ENCODE assay signal across 9 cellular contexts in genomic region chr1:66732407-66733166, GRCh38. TPM values are rescaled to one million over a fixed set of nuclear protein-coding genes. Genes with fewer than 3 reads are reported as not detected.
DNase-seq lines count a peak whose midpoint lies in the region; ATAC-seq, FAIRE-seq and TF ChIP-seq lines count a peak whose summit lies in the region.
"Had no signal": no experiment of that assay in that cellular context is flagged by ENCODE, and none has a peak within 500 bp of the region (broad histone marks: within the 10 kb centered on the region; RNA-seq: fewer than 3 reads in every experiment).

No MANE protein-coding gene starts in this region.

- H3K9me3 Mint-ChIP-seq in CD4-positive, alpha-beta memory T cell: peaks cover 0 to 2% (median 0%) of the 10 kb centered on the region in 8 donors

- H3K27ac Mint-ChIP-seq in CD4-positive, alpha-beta memory T cell: no peak overlapping the region

- H3F3A ChIP-seq in GM23248 (ENCODE audit: insufficient read depth): peaks cover 18% of the 10 kb centered on the region

- H3K9me3 ChIP-seq in GM23248 (ENCODE audit: low read depth) (no peaks in the 10 kb centered on the region), HepG2 (ENCODE audit: low read length) (no peaks in the 10 kb centered on the region)
- no peaks in the 10 kb centered on the region for H3K9me3 ChIP-seq in CD4-positive, alpha-beta memory T cell (ENCODE audit: control insufficient read depth in 1 of 2, low read length in 2 of 2)

- H3K4me2 ChIP-seq in GM23248 (ENCODE audit: unreplicated experiment) (peak overlapping the region; percentile 69), HepG2 (ENCODE audit: low read depth, low read length) (no peak overlapping the region)

- peaks cover 8 to 14% (median 10%) of the 10 kb centered on the region in 4 donors for H3K4me1 Mint-ChIP-seq in CD4-positive, alpha-beta memory T cell

- in situ Hi-C loops in GM23248 (cut with MboI) (loop anchor here (25.0 kb wide), 1 partner anchor 770 kb away; no protein-coding TSS in a partner anchor), HepG2 (cut with HindIII; ENCODE audit: extremely low pct_ligation_motif_present, low pct_unique_long_range_greater_than_20kb) (loop anchor here (25.0 kb wide), 1 partner anchor 770 kb away; no protein-coding TSS in a partner anchor), GM13977 (cut with MboI; ENCODE audit: low pct_unique_long_range_greater_than_20kb, low sequenced_read_pairs, unreplicated experiment) (no loop called here)

- H3K4me1 ChIP-seq in GM23248 (ENCODE audit: insufficient read depth) (peaks cover 34% of the 10 kb centered on the region), HepG2 (ENCODE audit: insufficient read depth, low read length) (no peaks in the 10 kb centered on the region)
- no peaks in the 10 kb centered on the region for H3K4me1 ChIP-seq in CD4-positive, alpha-beta memory T cell (ENCODE audit: insufficient read depth, low read length)

- H3K9ac ChIP-seq in GM23248 (no peak overlapping the region), HepG2 (ENCODE audit: insufficient read depth, low read depth, low read length) (no peak overlapping the region)

- TF ChIP-seq POLR2A in GM12892 (IDR thresholded peaks at IDR 0.05; ENCODE audit: low read depth, low read length) (no peak), HepG2 (IDR thresholded peaks at IDR 0.05; ENCODE audit: insufficient read depth in 1 of 2, low read depth in 2 of 2, low read length in 2 of 2) (no peak)

- H3K36me3 ChIP-seq in GM23248 (ENCODE audit: low read depth) (no peaks in the 10 kb centered on the region), HepG2 (replicated peaks in 1 of 2; ENCODE audit: control insufficient read depth in 1 of 2, insufficient read depth in 2 of 2, low read length in 2 of 2) (no peaks in the 10 kb centered on the region)
- H3K36me3 ChIP-seq in CD4-positive, alpha-beta memory T cell (ENCODE audit: insufficient read depth, low read length): no peaks in the 10 kb centered on the region

- TF ChIP-seq CTCF in HepG2 (CRISPR knock-in tag; IDR thresholded peaks at IDR 0.05) (no peak), GM13977 (IDR thresholded peaks at IDR 0.05; ENCODE audit: extremely low read depth, insufficient read depth, missing control alignments) (no peak)

- no peak for TF ChIP-seq RAD21 in HepG2 (CRISPR knock-in tag; IDR thresholded peaks at IDR 0.05)

- FAIRE-seq in GM12892 (lab: Jason Lieb, UNC) (peak; percentile 85), HepG2 (lab: Jason Lieb, UNC) (no peak)

- H3K36me3 Mint-ChIP-seq in CD4-positive, alpha-beta memory T cell: no peaks in the 10 kb centered on the region

- H3K27me3 ChIP-seq in GM23248 (replicated peaks; ENCODE audit: insufficient read depth): no peaks in the 10 kb centered on the region
- H3K27me3 ChIP-seq in HepG2 (ENCODE audit: control insufficient read depth in 1 of 2, insufficient read depth in 2 of 2, low read length in 2 of 2): no peaks in the 10 kb centered on the region
- no peaks in the 10 kb centered on the region for H3K27me3 ChIP-seq in CD4-positive, alpha-beta memory T cell (ENCODE audit: insufficient read depth, low read length)

- POLR2A ChIA-PET in HepG2 (lab: Yijun Ruan, JAX): no interaction called here
- POLR2A ChIA-PET in CD4-positive, alpha-beta memory T cell (lab: Charles Lee; ENCODE audit: partially characterized antibody): no interaction called here

- no peak overlapping the region for H3K4me3 Mint-ChIP-seq in CD4-positive, alpha-beta memory T cell

- no peaks in the 10 kb centered on the region for H4K20me1 ChIP-seq in GM23248 (ENCODE audit: insufficient read depth)
- H4K20me1 ChIP-seq in HepG2 (ENCODE audit: insufficient read depth, low read length): no peaks in the 10 kb centered on the region; the same call in 1 of the 2 replicates

- CTCF ChIA-PET in HepG2 (lab: Yijun Ruan, JAX; ENCODE audit: low intra/inter-chr PET ratio, low total read pairs): no interaction called here
- CTCF ChIA-PET in CD4-positive, alpha-beta memory T cell (lab: Charles Lee; ENCODE audit: partially characterized antibody): interaction anchor here (1.1 kb wide), 1 partner anchor 9 kb away, joined by 3 read pairs; no protein-coding TSS in a partner anchor

- DNase-seq in GM12892 (ENCODE audit: insufficient read length): no peak
- peak; percentile 52 for DNase-seq in GM23248
- DNase-seq in NOMO-1 treated with DMSO at 0.1 percent for 48 hours (lab: John Stamatoyannopoulos, UW; ENCODE audit: unreplicated experiment): peak; percentile 96
- no peak for DNase-seq in HepG2 (ENCODE audit: low spot score)
- no peak for DNase-seq in hepatic stellate cell (ENCODE audit: low spot score)
- DNase-seq in CD4-positive, alpha-beta memory T cell: no peak
- DNase-seq in GM13977 (ENCODE audit: low spot score): no peak
- DNase-seq in epidermal melanocyte (ENCODE audit: insufficient read length, low spot score): no peak

- no peaks in the 10 kb centered on the region for H3K9me2 ChIP-seq in GM23248 (ENCODE audit: insufficient read depth)

- WGBS in GM23248 (ENCODE audit: low coverage in 1 of 2, low lambda C conversion rate in 2 of 2, missing lambda C conversion rate in 2 of 2), 2 experiments: 0% methylated on average over 1 of the region's 1 CpG
- 13% methylated on average over 1 of the region's 1 CpG for WGBS in HepG2 (ENCODE audit: low lambda C conversion rate)

- H3K27ac ChIP-seq in GM23248 (peak overlapping the region; percentile 17; the same call in 1 of the 2 replicates), HepG2 (ENCODE audit: extremely low read length, insufficient read depth, low read length) (no peak overlapping the region)
- H3K27ac ChIP-seq in CD4-positive, alpha-beta memory T cell (ENCODE audit: low read depth, low read length): no peak overlapping the region

- H2AFZ ChIP-seq in GM23248: no peak overlapping the region
- no peak overlapping the region for H2AFZ ChIP-seq in HepG2 (ENCODE audit: low read length)

- no peaks in the 10 kb centered on the region for H3K27me3 Mint-ChIP-seq in CD4-positive, alpha-beta memory T cell

- no TSS peak for BruUV-seq in HepG2 (replicated peaks; lab: Mats Ljungman, UMichigan)

- H3K4me3 ChIP-seq in GM23248 (no peak overlapping the region), HepG2 (replicated peaks in 1 of 3; ENCODE audit: insufficient read depth in 1 of 3, low read depth in 2 of 3, low read length in 3 of 3) (no peak overlapping the region)
- no peak overlapping the region for H3K4me3 ChIP-seq in CD4-positive, alpha-beta memory T cell (ENCODE audit: low read length in 2 of 2)

- no peak for ATAC-seq in HepG2

- intact Hi-C loops in HepG2 (cut with micrococcal nuclease; ENCODE audit: unreplicated experiment): loop anchor here (1.0 kb wide), 1 partner anchor 479 kb away; no protein-coding TSS in a partner anchor
- intact Hi-C loops in CD4-positive, alpha-beta memory T cell (cut with micrococcal nuclease): no loop called here

- no peak for TF ChIP-seq EP300 in HepG2 (IDR thresholded peaks at IDR 0.05; ENCODE audit: low read depth in 2 of 2, low read length in 2 of 2)
- no peak for TF ChIP-seq EP300 in HepG2 (CRISPR knock-in tag; IDR thresholded peaks at IDR 0.05; ENCODE audit: borderline replicate concordance)

- H3K79me2 ChIP-seq in GM23248 (ENCODE audit: insufficient read depth) (no peaks in the 10 kb centered on the region), HepG2 (ENCODE audit: insufficient read depth, low read length) (no peaks in the 10 kb centered on the region)

TF ChIP-seq in HepG2, 621 proteins besides CTCF, POLR2A, EP300 and RAD21:
- TF ChIP-seq PTBP1 (IDR thresholded peaks at IDR 0.05; ENCODE audit: low read depth, low read length, poor library complexity, severe bottlenecking) (no peak), MAFF (IDR thresholded peaks at IDR 0.05; ENCODE audit: low read depth, low read length) (peak; percentile 34; the same call in 1 of the 2 replicates), MAFK (conservative IDR thresholded peaks at IDR 0.05 in 1 of 2, IDR thresholded peaks at IDR 0.05 in 1 of 2; ENCODE audit: low read length in 2 of 2) (peak in 1 of 2 experiments; percentile 64; a peak in 2 of 4 replicates)
TF ChIP-seq in HepG2: peak in this region for 2.

RNA-seq across cellular contexts. Expression of gene DYNLT5, which starts 19.7 kb away (rescaled TPM):
- polyA plus RNA-seq in GM12892 (2012; ENCODE audit: missing spikeins): not detected
- 2.3 and 5.8 TPM in 2 replicates for total RNA-seq in GM23248 (2014; rRNA removed; shearing (Covaris generic))
- polyA plus RNA-seq in GM23248 (2016; fragmentation: Nextera tagmentation; extraction: Ambion mirVana) (1.7 and 3.0 TPM in 2 replicates), HepG2 (2011; rRNA removed) (not detected in 2 replicates)
- total RNA-seq in HepG2 (2016; rRNA removed; fragmentation: Illumina TruSeq; extraction: Trizol): not detected in 2 replicates
- not detected in 2 replicates for total RNA-seq in HepG2 (2016; cell fraction: cytosol; rRNA removed; fragmentation: Illumina TruSeq; extraction: Trizol; ENCODE audit: low read depth)
- not detected in 2 replicates for total RNA-seq in HepG2 (2016; cell fraction: insoluble cytoplasmic fraction; rRNA removed; fragmentation: Illumina TruSeq; extraction: Trizol)
- total RNA-seq in HepG2 (2016; cell fraction: membrane; rRNA removed; fragmentation: Illumina TruSeq; extraction: Trizol): not detected in 2 replicates
- not detected in 2 replicates for total RNA-seq in HepG2 (2016; cell fraction: nucleus; rRNA removed; fragmentation: Illumina TruSeq; extraction: Trizol)
- polyA plus RNA-seq in HepG2 (2011; cell fraction: cytosol; rRNA removed): not detected in 2 replicates
- polyA plus RNA-seq in HepG2 (2011; cell fraction: nucleus; rRNA removed): not detected in 2 replicates
- not detected in 2 replicates for polyA plus RNA-seq in HepG2 (2012)
- polyA plus RNA-seq in HepG2 (2016; cell fraction: cytosol; fragmentation: Illumina TruSeq; extraction: Trizol; ENCODE audit: low read depth): not detected in 2 replicates
- polyA plus RNA-seq in HepG2 (2016; cell fraction: insoluble cytoplasmic fraction; fragmentation: Illumina TruSeq; extraction: Trizol; ENCODE audit: low read depth): not detected in 2 replicates
- not detected in 2 replicates for polyA plus RNA-seq in HepG2 (2016; cell fraction: membrane; fragmentation: Illumina TruSeq; extraction: Trizol; ENCODE audit: low read depth)
- polyA plus RNA-seq in HepG2 (2016; cell fraction: nucleus; fragmentation: Illumina TruSeq; extraction: Trizol; ENCODE audit: insufficient read depth, low read depth): not detected in 2 replicates
- not detected in 2 replicates for polyA minus RNA-seq in HepG2 (2011; rRNA and poly(A)+ RNA removed; ENCODE audit: low replicate concordance)
- polyA minus RNA-seq in HepG2 (2011; cell fraction: cytosol; rRNA and poly(A)+ RNA removed): not detected in 2 replicates
- polyA minus RNA-seq in HepG2 (2011; cell fraction: nucleus; rRNA and poly(A)+ RNA removed): not detected in 2 replicates
- total RNA-seq in CD4-positive, alpha-beta memory T cell: not detected
- polyA plus RNA-seq in CD4-positive, alpha-beta memory T cell: not detected
- total RNA-seq: myocyte had no signal

Comparison
In these comparisons a context has a peak if more than half of its experiments do, and no peak if none do; other contexts are left out.
1. DNase-seq: peak in GM23248 (single experiment) and NOMO-1 treated with DMSO at 0.1 percent for 48 hours (single experiment); none in GM12892 (single experiment), HepG2 (single experiment), hepatic stellate cell (single experiment), CD4-positive, alpha-beta memory T cell (0 of 5), GM13977 (single experiment) and epidermal melanocyte (single experiment).